ENCODE assay signal across 27 cellular contexts in genomic region chr16:49354991-49355390, GRCh38. TPM values are rescaled to one million over a fixed set of nuclear protein-coding genes. Genes with fewer than 3 reads are reported as not detected.
"Had no signal": no experiment of that assay in that cellular context is flagged by ENCODE, and none has a peak within 500 bp of the region (broad histone marks: within the 10 kb centered on the region; RNA-seq: fewer than 3 reads in every experiment).

No MANE protein-coding gene starts in this region.

- DNase-seq: Kasumi-1, MM.1S, NCI-H1092 treated with DMSO at 0.1 percent for 48 hours, NCI-H1436, NCI-H187, NCI-H2029, NCI-H2081 treated with DMSO at 0.1 percent for 48 hours, NCI-H2171, NCI-H226, NCI-H446, NCI-H510A, NCI-H524 treated with DMSO at 0.1 percent for 48 hours, NCI-H69, NCI-H774, PC-3, SHP77 treated with DMSO at 0.1 percent for 48 hours, SJCRH30 had no signal

- H3K27ac Mint-ChIP-seq: IgD-negative memory B cell had no signal

- H3K4me3 ChIP-seq: K562, SJCRH30 had no signal

- H3K9me3 ChIP-seq: SJCRH30 had no signal

- H3K9ac ChIP-seq: KMS-11 had no signal

- H3K4me1 ChIP-seq: SJCRH30 had no signal

- H3K27ac ChIP-seq: KMS-11, RWPE1, SJCRH30 had no signal

- H3K36me3 ChIP-seq: SJCRH30 had no signal

- H3K4me2 ChIP-seq: KMS-11 had no signal

- H3K27me3 ChIP-seq: SJCRH30 had no signal

- ATAC-seq: K562, Panc1, PC-3, Right ventricle myocardium inferior, SK-N-SH treated with all-trans-retinoic acid at 6 μM for 48 hours had no signal

- H3K4me3 Mint-ChIP-seq: IgD-negative memory B cell had no signal

- FAIRE-seq: HTR-8/SVneo, K562 had no signal

RNA-seq across cellular contexts. Expression of gene C16orf78, which starts 18.6 kb away (rescaled TPM):
- total RNA-seq: K562, M059J, OCI-LY7, PC-3, Right ventricle myocardium inferior, SJCRH30 had no signal
- polyA plus RNA-seq: IgD-negative memory B cell, K562 had no signal
